In genomic region chr10:634256-634655, GRCh38 we compare ENCODE assay signal across 1 cellular context.
TF ChIP-seq lines count a peak whose summit lies in the region.

No MANE protein-coding gene starts in this region.

TF ChIP-seq in HepG2, 621 proteins besides CTCF, POLR2A, EP300 and RAD21:
- TF ChIP-seq DZIP1 (CRISPR knock-in tag; IDR thresholded peaks at IDR 0.05) (no peak), HMGA1 (CRISPR knock-in tag; conservative IDR thresholded peaks at IDR 0.05) (no peak), JUN (CRISPR knock-in tag; IDR thresholded peaks at IDR 0.05) (no peak), CREB1 (IDR thresholded peaks at IDR 0.05) (no peak), CREB1 (CRISPR knock-in tag; IDR thresholded peaks at IDR 0.05) (no peak), NR2F2 (IDR thresholded peaks at IDR 0.05; ENCODE audit: borderline replicate concordance, low read depth) (no peak), ZSCAN22 (CRISPR knock-in tag; IDR thresholded peaks at IDR 0.05) (no peak), TBL1XR1 (IDR thresholded peaks at IDR 0.05; ENCODE audit: borderline replicate concordance, low read length, partially characterized antibody) (no peak), SALL1 (CRISPR knock-in tag; IDR thresholded peaks at IDR 0.05) (no peak)
- TF ChIP-seq, protein P1, sequence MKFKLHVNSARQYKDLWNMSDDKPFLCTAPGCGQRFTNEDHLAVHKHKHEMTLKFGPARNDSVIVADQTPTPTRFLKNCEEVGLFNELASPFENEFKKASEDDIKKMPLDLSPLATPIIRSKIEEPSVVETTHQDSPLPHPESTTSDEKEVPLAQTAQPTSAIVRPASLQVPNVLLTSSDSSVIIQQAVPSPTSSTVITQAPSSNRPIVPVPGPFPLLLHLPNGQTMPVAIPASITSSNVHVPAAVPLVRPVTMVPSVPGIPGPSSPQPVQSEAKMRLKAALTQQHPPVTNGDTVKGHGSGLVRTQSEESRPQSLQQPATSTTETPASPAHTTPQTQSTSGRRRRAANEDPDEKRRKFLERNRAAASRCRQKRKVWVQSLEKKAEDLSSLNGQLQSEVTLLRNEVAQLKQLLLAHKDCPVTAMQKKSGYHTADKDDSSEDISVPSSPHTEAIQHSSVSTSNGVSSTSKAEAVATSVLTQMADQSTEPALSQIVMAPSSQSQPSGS (CRISPR knock-in tag; IDR thresholded peaks at IDR 0.05): no peak
